In the genomic region with DNA sequence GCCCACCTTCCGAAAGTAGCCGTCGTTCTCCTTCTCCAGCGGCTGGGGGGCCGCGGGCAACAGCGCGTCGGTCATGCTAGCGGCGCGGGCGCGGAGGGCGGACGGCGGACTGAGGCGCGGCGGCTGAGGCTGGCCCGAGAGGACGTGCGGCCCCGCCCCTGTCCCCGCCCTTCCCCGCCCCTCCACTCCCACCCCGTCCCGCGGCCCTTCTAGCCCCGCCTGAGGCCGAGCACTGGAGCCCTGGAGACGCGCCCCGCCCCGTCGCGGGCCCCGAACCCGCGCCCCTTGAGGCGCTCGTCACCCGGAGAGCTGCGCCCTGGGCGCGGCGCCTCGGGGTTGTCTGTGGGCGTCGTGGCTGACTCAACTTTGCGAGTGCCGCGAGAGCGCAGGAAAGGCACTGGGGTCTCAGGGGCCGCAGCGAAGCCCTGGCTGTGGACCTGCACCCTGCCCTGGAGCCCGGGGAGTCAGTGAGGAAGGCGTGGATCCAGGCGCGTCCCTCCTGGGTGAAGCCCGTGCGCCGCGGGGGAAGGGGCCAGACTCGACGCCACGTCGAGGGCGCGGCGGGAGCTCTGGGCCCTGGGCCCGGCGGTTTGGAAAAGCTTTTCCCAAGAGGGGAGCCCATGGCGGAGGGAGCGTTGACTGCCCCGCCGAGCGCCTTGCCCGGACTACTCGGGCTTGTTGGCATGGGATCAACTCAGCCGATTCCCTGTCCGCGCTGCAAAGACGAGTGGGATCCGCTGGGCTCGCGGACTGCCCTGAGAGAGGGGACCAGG, we compare ENCODE assay signal across 8 cellular contexts. TPM values are rescaled to one million over a fixed set of nuclear protein-coding genes. Genes with fewer than 3 reads are reported as not detected.
A peak's percentile ranks its signal among the peaks of the same experiment; 100 is the strongest.
DNase-seq lines count a peak whose midpoint lies in the region; ATAC-seq and FAIRE-seq lines count a peak whose summit lies in the region.

A gene (minus strand): TSS at position 111 of the 773 bp plus-strand sequence. CDS start 36 bp downstream, at position 75.

- H3K36me3 Mint-ChIP-seq in activated CD8-positive, alpha-beta memory T cell treated with anti-CD3 and anti-CD28 coated beads, Interleukin-2, amount 10 ng/mL, durations not matched to agents 7 days and 5 days, result no peaks in the 10 kb centered on the region
- no peaks in the 10 kb centered on the region for H3K36me3 Mint-ChIP-seq in naive B cell

- no peak within 1 kb of the TSS for H3K27ac ChIP-seq in esophagus (ENCODE audit: low read depth in 2 of 2, low read length in 1 of 2)

- H3K36me3 ChIP-seq in esophagus (ENCODE audit: control insufficient read depth in 2 of 2, insufficient read depth in 2 of 2, low read length in 1 of 2), result no peaks in the 10 kb centered on the region

- peaks cover 3 to 5% of the 10 kb centered on the region in 2 donors for H3K4me1 ChIP-seq in esophagus (ENCODE audit: control insufficient read depth in 2 of 2, insufficient read depth in 2 of 2, low read length in 1 of 2)

- WGBS in esophagus, 2 donors, result 6 to 7% methylated on average over 80 to 86 of the region's 87 CpGs

- FAIRE-seq in GM18507 (lab: Jason Lieb, UNC), result no peak

- H3K27ac Mint-ChIP-seq in activated CD8-positive, alpha-beta memory T cell treated with anti-CD3 and anti-CD28 coated beads, Interleukin-2, amount 10 ng/mL, durations not matched to agents 7 days and 5 days, result no peak within 1 kb of the TSS
- H3K27ac Mint-ChIP-seq in naive B cell, result peak within 1 kb of the TSS in 2 of 6 donors; percentile 83 to 84
- no peak within 1 kb of the TSS for H3K27ac Mint-ChIP-seq in stimulated activated naive CD8-positive, alpha-beta T cell treated with anti-CD3 and anti-CD28 coated beads, Interleukin-15, amount 100 ng/mL, for 72 hours

- peaks cover 4% of the 10 kb centered on the region for H3K4me1 Mint-ChIP-seq in activated CD8-positive, alpha-beta memory T cell treated with anti-CD3 and anti-CD28 coated beads, Interleukin-2, amount 10 ng/mL, durations not matched to agents 7 days and 5 days
- H3K4me1 Mint-ChIP-seq in naive B cell, result peaks cover 4 to 19% (median 11%) of the 10 kb centered on the region in 3 donors
- peaks cover 11% of the 10 kb centered on the region for H3K4me1 Mint-ChIP-seq in stimulated activated naive CD8-positive, alpha-beta T cell treated with anti-CD3 and anti-CD28 coated beads, Interleukin-15, amount 100 ng/mL, for 72 hours

- peak within 1 kb of the TSS; percentile 33 to 53 for H3K4me3 ChIP-seq in esophagus (ENCODE audit: low read depth in 1 of 2, low read length in 2 of 2)

- H3K9me3 ChIP-seq in esophagus (ENCODE audit: control insufficient read depth in 2 of 2, insufficient read depth in 1 of 2, low read depth in 1 of 2, low read length in 1 of 2), result no peaks in the 10 kb centered on the region

- ATAC-seq in HG03135 (IDR thresholded peaks at IDR 0.05; ENCODE audit: unreplicated experiment), result peak; percentile 81
- ATAC-seq in activated CD8-positive, alpha-beta memory T cell treated with anti-CD3 and anti-CD28 coated beads, Interleukin-2, amount 10 ng/mL, durations not matched to agents 7 days and 5 days, result peak; percentile 93
- ATAC-seq in naive B cell (ENCODE audit: low read depth in 2 of 2), result peak; percentile 70 to 72
- peak; percentile 86 for ATAC-seq in stimulated activated naive CD8-positive, alpha-beta T cell treated with anti-CD3 and anti-CD28 coated beads, Interleukin-15, amount 100 ng/mL, for 72 hours

- H3K4me3 Mint-ChIP-seq in activated CD8-positive, alpha-beta memory T cell treated with anti-CD3 and anti-CD28 coated beads, Interleukin-2, amount 10 ng/mL, durations not matched to agents 7 days and 5 days, result peak within 1 kb of the TSS; percentile 46
- H3K4me3 Mint-ChIP-seq in naive B cell, result peak within 1 kb of the TSS; percentile 79 to 93 (median 86)
- peak within 1 kb of the TSS; percentile 76 to 83 for H3K4me3 Mint-ChIP-seq in stimulated activated naive CD8-positive, alpha-beta T cell treated with anti-CD3 and anti-CD28 coated beads, Interleukin-15, amount 100 ng/mL, for 72 hours

- CTCF ChIA-PET in activated CD8-positive, alpha-beta memory T cell treated with anti-CD3 and anti-CD28 coated beads, Interleukin-2, amount 10 ng/mL, durations not matched to agents 7 days and 5 days (lab: Charles Lee), result interaction anchor here (0.7 kb wide), 1 partner anchor 21 kb away, joined by 3 read pairs; no protein-coding TSS in a partner anchor

- peaks cover 30% of the 10 kb centered on the region for H3K27me3 Mint-ChIP-seq in activated CD8-positive, alpha-beta memory T cell treated with anti-CD3 and anti-CD28 coated beads, Interleukin-2, amount 10 ng/mL, durations not matched to agents 7 days and 5 days
- H3K27me3 Mint-ChIP-seq in naive B cell, result peaks cover 0 to 32% (median 10%) of the 10 kb centered on the region in 3 donors
- peaks cover 32% of the 10 kb centered on the region for H3K27me3 Mint-ChIP-seq in stimulated activated naive CD8-positive, alpha-beta T cell treated with anti-CD3 and anti-CD28 coated beads, Interleukin-15, amount 100 ng/mL, for 72 hours

- H3K9me3 Mint-ChIP-seq in activated CD8-positive, alpha-beta memory T cell treated with anti-CD3 and anti-CD28 coated beads, Interleukin-2, amount 10 ng/mL, durations not matched to agents 7 days and 5 days (ENCODE audit: low read depth), result no peaks in the 10 kb centered on the region
- H3K9me3 Mint-ChIP-seq in naive B cell, result peaks cover 0 to 3% (median 0%) of the 10 kb centered on the region in 7 donors
- no peaks in the 10 kb centered on the region for H3K9me3 Mint-ChIP-seq in stimulated activated naive CD8-positive, alpha-beta T cell treated with anti-CD3 and anti-CD28 coated beads, Interleukin-15, amount 100 ng/mL, for 72 hours

- DNase-seq in 8988T (peak; percentile 94), GM18507 (ENCODE audit: extremely low spot score, insufficient read length, low read depth) (peak; percentile 72), NCI-H82 (lab: John Stamatoyannopoulos, UW) (peak; percentile 84), naive B cell (peak; percentile 33)
- peak; percentile 65 for DNase-seq in activated CD8-positive, alpha-beta memory T cell treated with anti-CD3 and anti-CD28 coated beads, Interleukin-2, amount 10 ng/mL, durations not matched to agents 7 days and 5 days
- DNase-seq in stimulated activated naive CD8-positive, alpha-beta T cell treated with anti-CD3 and anti-CD28 coated beads, Interleukin-15, amount 100 ng/mL, for 72 hours, result peak; percentile 59 to 68

- H3K27me3 ChIP-seq in esophagus (ENCODE audit: control insufficient read depth in 1 of 2, insufficient read depth in 2 of 2, low read length in 2 of 2), result peaks cover 0 to 3% of the 10 kb centered on the region in 2 donors

RNA-seq across cellular contexts. Expression of the gene that starts here (rescaled TPM):
- total RNA-seq in activated CD8-positive, alpha-beta memory T cell treated with anti-CD3 and anti-CD28 coated beads, Interleukin-2, amount 10 ng/mL, durations not matched to agents 7 days and 5 days, result 1 to 10 TPM; 1.3 to 2.4 TPM
- polyA plus RNA-seq in esophagus (under 1 TPM; 0.26 to 0.76 TPM), naive B cell (ENCODE audit: low read depth in 6 of 6) (1 to 10 TPM; 2.0 to 6.9 (median 5.1) TPM)

Comparison
In these comparisons a context has a peak if more than half of its experiments do, and no peak if none do; other contexts are left out.
1. DNase-seq: peak in every context shown above with its lines; median percentile 94 in 8988T; 84 in NCI-H82; 72 in GM18507; 65 in activated CD8-positive, alpha-beta memory T cell treated with anti-CD3 and anti-CD28 coated beads, Interleukin-2, amount 10 ng/mL, durations not matched to agents 7 days and 5 days; 64 in stimulated activated naive CD8-positive, alpha-beta T cell treated with anti-CD3 and anti-CD28 coated beads, Interleukin-15, amount 100 ng/mL, for 72 hours; 33 in naive B cell.